Comparison of ENCODE assay signal across 11 cellular contexts in the genomic region with DNA sequence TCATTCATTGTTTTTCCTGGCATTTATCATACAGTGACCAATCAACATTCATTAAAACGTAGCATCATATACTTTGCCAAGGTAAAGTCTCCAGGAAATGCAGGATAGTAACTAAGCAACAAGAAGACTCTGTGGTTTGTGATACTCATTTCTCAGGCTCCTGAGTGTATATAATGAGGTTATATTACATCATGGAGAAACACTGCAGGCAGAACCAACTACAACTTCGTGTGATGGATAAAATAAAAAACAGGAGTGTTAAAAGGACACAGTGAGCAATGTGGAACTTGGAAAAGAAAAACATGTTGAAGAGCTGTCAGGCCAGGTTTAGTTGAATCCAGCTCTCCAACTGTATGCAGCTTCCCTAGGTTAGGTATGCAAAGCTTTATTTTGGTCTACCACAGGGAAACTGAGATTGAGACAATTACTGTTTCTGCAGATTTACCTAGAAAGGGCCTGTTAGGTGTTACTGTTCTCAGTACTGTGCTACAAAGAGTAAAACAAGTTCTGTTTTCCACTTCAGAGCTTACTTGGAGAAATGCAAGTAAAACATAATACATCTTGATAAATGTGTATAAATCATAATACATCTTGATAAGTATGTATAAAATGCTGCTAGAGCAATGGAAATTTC. TPM values are rescaled to one million over a fixed set of nuclear protein-coding genes. Genes with fewer than 3 reads are reported as not detected.
A peak's percentile ranks its signal among the peaks of the same experiment; 100 is the strongest.
DNase-seq lines count a peak whose midpoint lies in the region; ATAC-seq, FAIRE-seq and TF ChIP-seq lines count a peak whose summit lies in the region.
"Had no signal": no experiment of that assay in that cellular context is flagged by ENCODE, and none has a peak within 500 bp of the region (broad histone marks: within the 10 kb centered on the region; RNA-seq: fewer than 3 reads in every experiment).

No MANE protein-coding gene starts in this region.

- peak overlapping the region; percentile 94; the same call in 1 of the 2 replicates for H3K4ac ChIP-seq in IMR-90 (ENCODE audit: low read depth, low read length)

- no peak overlapping the region for H2BK120ac ChIP-seq in IMR-90 (ENCODE audit: low read depth, low read length)

- H4K91ac ChIP-seq in IMR-90 (ENCODE audit: insufficient read depth, low read depth, low read length), result peak overlapping the region; percentile 94; the same call in 1 of the 2 replicates

- no CpG with 5 or more reads among the region's 2 CpGs for WGBS in IMR-90 (ENCODE audit: extremely low coverage in 2 of 2, insufficient read length in 1 of 2), 2 experiments

- H3K9me3 ChIP-seq in IMR-90 (ENCODE audit: control insufficient read depth, insufficient read depth, low read length), result no peaks in the 10 kb centered on the region
- H3K9me3 ChIP-seq: upper lobe of right lung had no signal

- H4K5ac ChIP-seq in IMR-90 (ENCODE audit: low read depth, low read length), result peak overlapping the region; percentile 88; the same call in 1 of the 2 replicates

- H2BK15ac ChIP-seq in IMR-90 (ENCODE audit: low read depth, low read length), result no peak overlapping the region; the same call in 2 of the 3 replicates

- no peak overlapping the region for H3K56ac ChIP-seq in IMR-90 (ENCODE audit: extremely low read depth, insufficient read depth, low read length)

- H2BK20ac ChIP-seq in IMR-90 (ENCODE audit: low read depth, low read length), result peak overlapping the region; percentile 53; the same call in 1 of the 2 replicates

- H2AK5ac ChIP-seq in IMR-90 (ENCODE audit: low read depth, low read length), result no peak overlapping the region

- intact Hi-C loops in IMR-90 (cut with micrococcal nuclease), result loop anchor here (5.0 kb wide), 1 partner anchor 201 kb away; a partner anchor contains a TSS

- BruUV-seq in IMR-90 (replicated peaks; lab: Mats Ljungman, UMichigan), result no TSS peak

- H2AFZ ChIP-seq in IMR-90 (replicated peaks; ENCODE audit: low read length, poor library complexity), result no peak overlapping the region

- H3K79me1 ChIP-seq in IMR-90 (ENCODE audit: low read depth in 1 of 2, low read length in 2 of 2), result peaks cover 41 to 68% of the 10 kb centered on the region in 2 experiments

- H3K18ac ChIP-seq in IMR-90 (ENCODE audit: low read depth, low read length), result 0 out of 2 replicates have a peak overlapping the region, but pooled peaks have one; percentile 30

- in situ Hi-C loops in IMR-90 (cut with MboI; ENCODE audit: low sequenced_read_pairs), result no loop called here

- H3K4me1 ChIP-seq in IMR-90 (ENCODE audit: control insufficient read depth, insufficient read depth, low read length), result peaks cover 31% of the 10 kb centered on the region
- H3K4me1 ChIP-seq: upper lobe of right lung had no signal

- POLR2A ChIA-PET in IMR-90 (lab: Charles Lee; ENCODE audit: unreplicated experiment), result no interaction called here

- H3K14ac ChIP-seq in IMR-90 (replicated peaks; ENCODE audit: low read depth, low read length), result peak overlapping the region; percentile 48; the same call in 1 of the 2 replicates

- CTCF ChIA-PET in IMR-90 (lab: Yijun Ruan, JAX), result interaction anchor here (0.6 to 1.4 kb wide), 4 partner anchors 10 to 169 kb away, joined by 3 to 4 read pairs (median 3); no protein-coding TSS in a partner anchor

- no peak overlapping the region for H3K9ac ChIP-seq in IMR-90 (ENCODE audit: low read depth, low read length)

- TF ChIP-seq POLR2A in IMR-90 (IDR thresholded peaks at IDR 0.05; ENCODE audit: low read depth, low read length), result no peak

- peaks cover 27% of the 10 kb centered on the region for H3K9me1 ChIP-seq in IMR-90 (ENCODE audit: insufficient read depth, low read length)

- H3K23ac ChIP-seq in IMR-90 (ENCODE audit: low read depth, low read length), result peak overlapping the region; percentile 44; the same call in 1 of the 2 replicates

- H3K27me3 ChIP-seq in IMR-90 (ENCODE audit: control insufficient read depth, insufficient read depth, low read length) (no peaks in the 10 kb centered on the region), bronchial epithelial cell (ENCODE audit: control insufficient read depth, insufficient read depth, low read length) (no peaks in the 10 kb centered on the region)
- H3K27me3 ChIP-seq: upper lobe of right lung had no signal

- peaks cover 20% of the 10 kb centered on the region for H4K20me1 ChIP-seq in IMR-90 (ENCODE audit: insufficient read depth, low read length)

- ATAC-seq in IMR-90 (ENCODE audit: low read depth), result peak; percentile 45
- ATAC-seq: upper lobe of right lung had no signal

- H3K4me3 ChIP-seq in IMR-90 (ENCODE audit: insufficient read depth, low read depth, low read length), result no peak overlapping the region
- H3K4me3 ChIP-seq in bronchial epithelial cell (ENCODE audit: low read depth, low read length), result no peak overlapping the region
- H3K4me3 ChIP-seq: upper lobe of right lung had no signal

- TF ChIP-seq CTCF in IMR-90 (conservative IDR thresholded peaks at IDR 0.05; ENCODE audit: low read depth, low read length) (no peak), bronchial epithelial cell (IDR thresholded peaks at IDR 0.05; ENCODE audit: insufficient read depth, low read length, severe bottlenecking) (no peak)

- 0 out of 2 replicates have a peak, but pooled peaks have one; percentile 9 for TF ChIP-seq RAD21 in IMR-90 (IDR thresholded peaks at IDR 0.05; ENCODE audit: low read length)

- H2BK5ac ChIP-seq in IMR-90 (ENCODE audit: low read depth, low read length, poor library complexity, severe bottlenecking), result peak overlapping the region; percentile 85

- H3K36me3 ChIP-seq in IMR-90 (ENCODE audit: control insufficient read depth, insufficient read depth, low read length) (no peaks in the 10 kb centered on the region; the same call in 1 of the 2 replicates), bronchial epithelial cell (ENCODE audit: control insufficient read depth, insufficient read depth, low read length) (no peaks in the 10 kb centered on the region)
- H3K36me3 ChIP-seq: upper lobe of right lung had no signal

- peak overlapping the region; percentile 24 to 77; a peak in 1 of 4 replicates for H4K8ac ChIP-seq in IMR-90 (ENCODE audit: low read depth in 2 of 2, low read length in 2 of 2)

- H3K4me2 ChIP-seq in IMR-90 (ENCODE audit: low read depth, low read length), result peak overlapping the region; percentile 46; the same call in 1 of the 2 replicates

- dilution Hi-C loops in IMR-90 (cut with HindIII; ENCODE audit: low sequenced_read_pairs, unreplicated experiment), result no loop called here

- DNase-seq in A172 (ENCODE audit: low spot score), result peak; percentile 77
- peak; percentile 66 for DNase-seq in EL
- DNase-seq in IMR-90, result peak; percentile 95
- DNase-seq in bronchial epithelial cell (ENCODE audit: low read depth), result peak; percentile 74
- DNase-seq in DMS53 treated with DMSO at 0.1 percent for 48 hours (lab: John Stamatoyannopoulos, UW; ENCODE audit: unreplicated experiment), result no peak
- no peak for DNase-seq in inferior parietal cortex (ENCODE audit: extremely low spot score)
- no peak for DNase-seq in 8988T
- DNase-seq in hippocampal formation (lab: John Stamatoyannopoulos, UW), result no peak
- DNase-seq: NCI-H446, upper lobe of right lung had no signal

- no peak overlapping the region for H2AK9ac ChIP-seq in IMR-90 (replicated peaks; ENCODE audit: low read depth, low read length, poor library complexity)

- H3K27ac ChIP-seq in IMR-90 (ENCODE audit: insufficient read depth, low read length), result peak overlapping the region; percentile 10; the same call in 1 of the 2 replicates
- H3K27ac ChIP-seq: upper lobe of right lung had no signal

- no peak for FAIRE-seq in bronchial epithelial cell (lab: Jason Lieb, UNC)
- FAIRE-seq: D721Med had no signal

TF ChIP-seq in IMR-90, 13 proteins besides CTCF, POLR2A, EP300 and RAD21:
- TF ChIP-seq CHD1 (IDR thresholded peaks at IDR 0.05; ENCODE audit: low read depth, low read length), result no peak
- no peak for TF ChIP-seq MAFK (IDR thresholded peaks at IDR 0.05; ENCODE audit: low read depth, low read length)
- TF ChIP-seq, protein P1, sequence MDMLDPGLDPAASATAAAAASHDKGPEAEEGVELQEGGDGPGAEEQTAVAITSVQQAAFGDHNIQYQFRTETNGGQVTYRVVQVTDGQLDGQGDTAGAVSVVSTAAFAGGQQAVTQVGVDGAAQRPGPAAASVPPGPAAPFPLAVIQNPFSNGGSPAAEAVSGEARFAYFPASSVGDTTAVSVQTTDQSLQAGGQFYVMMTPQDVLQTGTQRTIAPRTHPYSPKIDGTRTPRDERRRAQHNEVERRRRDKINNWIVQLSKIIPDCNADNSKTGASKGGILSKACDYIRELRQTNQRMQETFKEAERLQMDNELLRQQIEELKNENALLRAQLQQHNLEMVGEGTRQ (IDR thresholded peaks at IDR 0.05; ENCODE audit: low read depth, low read length), result no peak
- TF ChIP-seq CEBPB (IDR thresholded peaks at IDR 0.05; ENCODE audit: low read depth, low read length), result peak; percentile 61; the same call in 1 of the 2 replicates
- TF ChIP-seq NFE2L2 (IDR thresholded peaks at IDR 0.05; ENCODE audit: low read depth, low read length), result no peak
- no peak for TF ChIP-seq RCOR1 (IDR thresholded peaks at IDR 0.05; ENCODE audit: insufficient replicate concordance, low read length)
- TF ChIP-seq RFX5 (IDR thresholded peaks at IDR 0.05; ENCODE audit: low read depth, low read length), result peak; percentile 33; the same call in 1 of the 2 replicates
- TF ChIP-seq MXI1 (IDR thresholded peaks at IDR 0.05; ENCODE audit: borderline replicate concordance, low read depth, low read length), result no peak
- TF ChIP-seq, protein P2, sequence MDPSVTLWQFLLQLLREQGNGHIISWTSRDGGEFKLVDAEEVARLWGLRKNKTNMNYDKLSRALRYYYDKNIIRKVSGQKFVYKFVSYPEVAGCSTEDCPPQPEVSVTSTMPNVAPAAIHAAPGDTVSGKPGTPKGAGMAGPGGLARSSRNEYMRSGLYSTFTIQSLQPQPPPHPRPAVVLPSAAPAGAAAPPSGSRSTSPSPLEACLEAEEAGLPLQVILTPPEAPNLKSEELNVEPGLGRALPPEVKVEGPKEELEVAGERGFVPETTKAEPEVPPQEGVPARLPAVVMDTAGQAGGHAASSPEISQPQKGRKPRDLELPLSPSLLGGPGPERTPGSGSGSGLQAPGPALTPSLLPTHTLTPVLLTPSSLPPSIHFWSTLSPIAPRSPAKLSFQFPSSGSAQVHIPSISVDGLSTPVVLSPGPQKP (IDR thresholded peaks at IDR 0.05; ENCODE audit: borderline replicate concordance, low read depth, low read length), result no peak
- no peak for TF ChIP-seq FOS (IDR thresholded peaks at IDR 0.05; ENCODE audit: low read depth, low read length)

RNA-seq across cellular contexts. Expression of a gene that starts 7.8 kb away (rescaled TPM):
- 44.4 and 49.9 TPM in 2 replicates for total RNA-seq in A172 (2014; rRNA removed; shearing (Covaris generic))
- total RNA-seq in IMR-90 (2012; rRNA removed) (81.4 and 131 TPM in 2 replicates), bronchial epithelial cell (66.3 and 80.6 TPM in 2 replicates)
- polyA plus RNA-seq in IMR-90 (2012; rRNA removed), result 24.8 and 38.0 TPM in 2 replicates
- polyA plus RNA-seq in IMR-90 (2012; cell fraction: cytosol; rRNA removed), result 12.8 and 15.6 TPM in 2 replicates
- polyA plus RNA-seq in IMR-90 (2012; cell fraction: nucleus; rRNA removed; ENCODE audit: low replicate concordance), result 9.9 and 36.3 TPM in 2 replicates

Comparison
In these comparisons a context has a peak if more than half of its experiments do, and no peak if none do; other contexts are left out.
1. DNase-seq: peak in A172 (single experiment), EL (single experiment), IMR-90 (single experiment) and bronchial epithelial cell (single experiment); none in DMS53 treated with DMSO at 0.1 percent for 48 hours (single experiment), inferior parietal cortex (single experiment), 8988T (single experiment) and hippocampal formation (0 of 2).